In genomic region chr1:87466621-87467020, GRCh38 we compare ENCODE assay signal across 37 cellular contexts.
"Had no signal": no experiment of that assay in that cellular context is flagged by ENCODE, and none has a peak within 500 bp of the region (broad histone marks: within the 10 kb centered on the region; RNA-seq: fewer than 3 reads in every experiment).

No MANE protein-coding gene starts in this region.

- H3K4me3 Mint-ChIP-seq: activated naive CD4-positive, alpha-beta T cell treated with anti-CD3 and anti-CD28 coated beads for 36 hours; activated naive CD4-positive, alpha-beta T cell treated with anti-CD3 and anti-CD28 coated beads, Interleukin-2, amount 10 ng/mL, durations not matched to agents 7 days and 5 days; activated naive CD4-positive, alpha-beta T cell treated with anti-CD3 and anti-CD28 coated beads, Interleukin-2, amount 50 U/mL, for 24 hours; activated naive CD8-positive, alpha-beta T cell; activated naive CD8-positive, alpha-beta T cell treated with anti-CD3 and anti-CD28 coated beads for 36 hours; activated naive CD8-positive, alpha-beta T cell treated with anti-CD3 and anti-CD28 coated beads, Interleukin-2, amount 10 ng/mL, durations not matched to agents 7 days and 5 days; activated naive CD8-positive, alpha-beta T cell treated with anti-CD3 and anti-CD28 coated beads, Interleukin-2, amount 50 U/mL, for 24 hours; activated T-cell treated with anti-CD3 and anti-CD28 coated beads, Interleukin-2, amount 50 U/mL, for 24 hours; activated T-cell treated with anti-CD3 and anti-CD28 coated beads, Interleukin-2, amount 50 U/mL, for 4 hours; activated T-cell treated with anti-CD3 and anti-CD28 coated beads, Interleukin-2, amount 50 U/mL, for 72 hours; activated T-helper 1 cell treated with anti-CD3 and anti-CD28 coated beads, Interleukin-12 subunit alpha, Interleukin-12 subunit beta, Interleukin-2, Interleukin-4 antibody, amounts not matched to agents 30 ng/mL and 10 ng/mL and 1 ng/mL, durations not matched to agents 14 hours and 24 hours and 36 hours; activated T-helper 17 cell treated with anti-CD3 and anti-CD28 coated beads, Interleukin-2, amount 50 U/mL, for 72 hours; brain; central memory CD8-positive, alpha-beta T cell had no signal

- H3K4me3 ChIP-seq: adrenal gland, ascending aorta, body of pancreas, breast epithelium, cardiac muscle cell had no signal

- H3K27ac ChIP-seq: adrenal gland, ascending aorta, body of pancreas, brain microvascular endothelial cell, breast epithelium, cardiac muscle cell had no signal

- H3K27me3 Mint-ChIP-seq: activated naive CD4-positive, alpha-beta T cell treated with anti-CD3 and anti-CD28 coated beads, Interleukin-2, amount 10 ng/mL, durations not matched to agents 7 days and 5 days; activated naive CD8-positive, alpha-beta T cell treated with anti-CD3 and anti-CD28 coated beads, Interleukin-2, amount 10 ng/mL, durations not matched to agents 7 days and 5 days; activated T-cell treated with anti-CD3 and anti-CD28 coated beads, Interleukin-2, amount 50 U/mL, for 24 hours; activated T-helper 17 cell treated with anti-CD3 and anti-CD28 coated beads, Interleukin-2, amount 50 U/mL, for 72 hours; brain had no signal

- H3K27ac Mint-ChIP-seq: activated naive CD4-positive, alpha-beta T cell treated with anti-CD3 and anti-CD28 coated beads for 36 hours; activated naive CD4-positive, alpha-beta T cell treated with anti-CD3 and anti-CD28 coated beads, Interleukin-2, amount 10 ng/mL, durations not matched to agents 7 days and 5 days; activated naive CD4-positive, alpha-beta T cell treated with anti-CD3 and anti-CD28 coated beads, Interleukin-2, amount 50 U/mL, for 24 hours; activated naive CD4-positive, alpha-beta T cell treated with anti-CD3 and anti-CD28 coated beads, Interleukin-2, amount 50 U/mL, for 72 hours; activated naive CD8-positive, alpha-beta T cell; activated naive CD8-positive, alpha-beta T cell treated with anti-CD3 and anti-CD28 coated beads for 36 hours; activated naive CD8-positive, alpha-beta T cell treated with anti-CD3 and anti-CD28 coated beads, Interleukin-2, amount 10 ng/mL, durations not matched to agents 7 days and 5 days; activated naive CD8-positive, alpha-beta T cell treated with anti-CD3 and anti-CD28 coated beads, Interleukin-2, amount 50 U/mL, for 24 hours; activated T-cell treated with anti-CD3 and anti-CD28 coated beads, Interleukin-2, amount 50 U/mL, for 24 hours; activated T-cell treated with anti-CD3 and anti-CD28 coated beads, Interleukin-2, amount 50 U/mL, for 72 hours; activated T-helper 1 cell treated with anti-CD3 and anti-CD28 coated beads, Interleukin-12 subunit alpha, Interleukin-12 subunit beta, Interleukin-2, Interleukin-4 antibody, amounts not matched to agents 30 ng/mL and 10 ng/mL and 1 ng/mL, durations not matched to agents 14 hours and 24 hours and 36 hours; activated T-helper 17 cell treated with anti-CD3 and anti-CD28 coated beads, Interleukin-2, amount 50 U/mL, for 72 hours; activated T-helper 2 cell treated with anti-CD3 and anti-CD28 coated beads, Interferon-gamma antibody, Interleukin-2, Interleukin-4, amounts not matched to agents 10 μg/mL and 5 μg/mL and 100 μg/mL, durations not matched to agents 14 hours and 24 hours and 36 hours; brain had no signal

- H3K4me1 ChIP-seq: adrenal gland, ascending aorta, body of pancreas, breast epithelium had no signal

- H3K9me3 ChIP-seq: adrenal gland, ascending aorta, body of pancreas, breast epithelium had no signal

- H3K36me3 ChIP-seq: adrenal gland, ascending aorta, brain microvascular endothelial cell, breast epithelium, cardiac muscle cell had no signal

- H3K4me1 Mint-ChIP-seq: activated naive CD4-positive, alpha-beta T cell treated with anti-CD3 and anti-CD28 coated beads, Interleukin-2, amount 10 ng/mL, durations not matched to agents 7 days and 5 days; activated naive CD4-positive, alpha-beta T cell treated with anti-CD3 and anti-CD28 coated beads, Interleukin-2, amount 50 U/mL, for 24 hours; activated naive CD8-positive, alpha-beta T cell treated with anti-CD3 and anti-CD28 coated beads for 36 hours; activated naive CD8-positive, alpha-beta T cell treated with anti-CD3 and anti-CD28 coated beads, Interleukin-2, amount 10 ng/mL, durations not matched to agents 7 days and 5 days; activated T-helper 17 cell treated with anti-CD3 and anti-CD28 coated beads, Interleukin-2, amount 50 U/mL, for 72 hours; central memory CD8-positive, alpha-beta T cell had no signal

- DNase-seq: activated effector memory CD4-positive, alpha-beta T cell treated with anti-CD3 and anti-CD28 coated beads, Interleukin-2, amount 50 U/mL, for 16 hours; activated effector memory CD4-positive, alpha-beta T cell treated with Interleukin-2 at 50 U/mL for 16 hours; activated gamma-delta T cell; activated gamma-delta T cell treated with Interleukin-2 at 50 U/mL for 16 hours; activated naive CD4-positive, alpha-beta T cell; activated naive CD4-positive, alpha-beta T cell treated with anti-CD3 and anti-CD28 coated beads for 36 hours; activated naive CD4-positive, alpha-beta T cell treated with anti-CD3 and anti-CD28 coated beads, Interleukin-2, amount 10 ng/mL, durations not matched to agents 7 days and 5 days; activated naive CD4-positive, alpha-beta T cell treated with anti-CD3 and anti-CD28 coated beads, Interleukin-2, amount 50 U/mL, for 16 hours; activated naive CD4-positive, alpha-beta T cell treated with Interleukin-2 at 50 U/mL for 16 hours; activated naive CD8-positive, alpha-beta T cell treated with anti-CD3 and anti-CD28 coated beads for 36 hours; activated naive CD8-positive, alpha-beta T cell treated with anti-CD3 and anti-CD28 coated beads, Interleukin-2, amount 10 ng/mL, durations not matched to agents 7 days and 5 days; activated naive CD8-positive, alpha-beta T cell treated with anti-CD3 and anti-CD28 coated beads, Interleukin-2, amount 50 U/mL, for 24 hours; activated T-cell treated with anti-CD3 and anti-CD28 coated beads, Interleukin-2, amount 50 U/mL, for 24 hours; activated T-cell treated with anti-CD3 and anti-CD28 coated beads, Interleukin-2, amount 50 U/mL, for 4 hours; activated T-cell treated with anti-CD3 and anti-CD28 coated beads, Interleukin-2, amount 50 U/mL, for 48 hours; activated T-cell treated with anti-CD3 and anti-CD28 coated beads, Interleukin-2, amount 50 U/mL, for 72 hours; adrenal gland; amniotic stem cell; amygdala; anterior cingulate cortex; aorta; body of pancreas; brain microvascular endothelial cell; caudate nucleus; central memory CD4-positive, alpha-beta T cell; cerebellar nuclear complex had no signal

- H3K9me3 Mint-ChIP-seq: activated naive CD4-positive, alpha-beta T cell treated with anti-CD3 and anti-CD28 coated beads for 36 hours; activated naive CD4-positive, alpha-beta T cell treated with anti-CD3 and anti-CD28 coated beads, Interleukin-2, amount 10 ng/mL, durations not matched to agents 7 days and 5 days; activated naive CD4-positive, alpha-beta T cell treated with anti-CD3 and anti-CD28 coated beads, Interleukin-2, amount 50 U/mL, for 24 hours; activated naive CD4-positive, alpha-beta T cell treated with anti-CD3 and anti-CD28 coated beads, Interleukin-2, amount 50 U/mL, for 72 hours; activated naive CD8-positive, alpha-beta T cell treated with anti-CD3 and anti-CD28 coated beads for 36 hours; activated naive CD8-positive, alpha-beta T cell treated with anti-CD3 and anti-CD28 coated beads, Interleukin-2, amount 10 ng/mL, durations not matched to agents 7 days and 5 days; activated naive CD8-positive, alpha-beta T cell treated with anti-CD3 and anti-CD28 coated beads, Interleukin-2, amount 50 U/mL, for 24 hours; activated T-cell treated with anti-CD3 and anti-CD28 coated beads, Interleukin-2, amount 50 U/mL, for 24 hours; activated T-cell treated with anti-CD3 and anti-CD28 coated beads, Interleukin-2, amount 50 U/mL, for 4 hours; activated T-cell treated with anti-CD3 and anti-CD28 coated beads, Interleukin-2, amount 50 U/mL, for 72 hours; activated T-helper 1 cell treated with anti-CD3 and anti-CD28 coated beads, Interleukin-12 subunit alpha, Interleukin-12 subunit beta, Interleukin-2, Interleukin-4 antibody, amounts not matched to agents 30 ng/mL and 10 ng/mL and 1 ng/mL, durations not matched to agents 14 hours and 24 hours and 36 hours; activated T-helper 17 cell treated with anti-CD3 and anti-CD28 coated beads, Interleukin-2, amount 50 U/mL, for 72 hours; activated T-helper 2 cell treated with anti-CD3 and anti-CD28 coated beads, Interferon-gamma antibody, Interleukin-2, Interleukin-4, amounts not matched to agents 10 μg/mL and 5 μg/mL and 100 μg/mL, durations not matched to agents 14 hours and 24 hours and 36 hours; central memory CD8-positive, alpha-beta T cell had no signal

- H3K36me3 Mint-ChIP-seq: activated naive CD4-positive, alpha-beta T cell treated with anti-CD3 and anti-CD28 coated beads, Interleukin-2, amount 10 ng/mL, durations not matched to agents 7 days and 5 days; activated naive CD4-positive, alpha-beta T cell treated with anti-CD3 and anti-CD28 coated beads, Interleukin-2, amount 50 U/mL, for 24 hours; activated naive CD4-positive, alpha-beta T cell treated with anti-CD3 and anti-CD28 coated beads, Interleukin-2, amount 50 U/mL, for 72 hours; activated naive CD8-positive, alpha-beta T cell; activated naive CD8-positive, alpha-beta T cell treated with anti-CD3 and anti-CD28 coated beads, Interleukin-2, amount 10 ng/mL, durations not matched to agents 7 days and 5 days; brain had no signal

- H3K27me3 ChIP-seq: adrenal gland, ascending aorta, body of pancreas, brain microvascular endothelial cell, breast epithelium, cardiac muscle cell had no signal

- ATAC-seq: activated naive CD4-positive, alpha-beta T cell treated with anti-CD3 and anti-CD28 coated beads, Interleukin-2, amount 50 U/mL, for 72 hours; activated naive CD8-positive, alpha-beta T cell treated with anti-CD3 and anti-CD28 coated beads, Interleukin-2, amount 50 U/mL, for 24 hours; activated T-cell treated with anti-CD3 and anti-CD28 coated beads, Interleukin-2, amount 50 U/mL, for 4 hours; activated T-cell treated with anti-CD3 and anti-CD28 coated beads, Interleukin-2, amount 50 U/mL, for 72 hours; activated T-helper 17 cell treated with anti-CD3 and anti-CD28 coated beads, Interleukin-2, amount 50 U/mL, for 72 hours; body of pancreas had no signal
